Comparison of ENCODE assay signal across 8 cellular contexts in the genomic region with DNA sequence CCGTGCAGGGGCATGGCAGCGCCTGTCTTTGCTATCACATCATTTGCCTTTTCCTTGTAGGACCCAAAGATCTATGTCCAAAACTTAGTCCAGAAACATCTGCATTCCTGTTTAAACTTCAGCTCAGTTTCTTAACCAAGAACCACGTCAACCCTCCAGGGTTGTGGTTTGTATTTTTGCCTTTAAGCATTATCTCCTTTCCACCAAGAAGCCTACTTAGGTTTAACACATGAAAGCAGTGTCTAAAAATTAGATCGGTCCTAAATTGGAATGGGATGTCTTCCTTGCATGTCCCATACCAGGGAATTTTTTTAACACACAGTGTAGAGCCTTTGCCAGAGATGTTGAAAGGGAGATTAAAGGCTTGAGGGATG. TPM values are rescaled to one million over a fixed set of nuclear protein-coding genes. Genes with fewer than 3 reads are reported as not detected.
DNase-seq lines count a peak whose midpoint lies in the region; ATAC-seq lines count a peak whose summit lies in the region.

No MANE protein-coding gene starts in this region.

- H3K36me3 Mint-ChIP-seq in activated CD4-positive, alpha-beta T cell treated with anti-CD3 and anti-CD28 coated beads, Interleukin-2, amount 10 ng/mL, durations not matched to agents 24 days and 14 days (ENCODE audit: low read depth) = peaks cover 12% of the 10 kb centered on the region
- H3K36me3 Mint-ChIP-seq in activated naive CD4-positive, alpha-beta T cell treated with anti-CD3 and anti-CD28 coated beads, Interleukin-2, amount 50 U/mL, for 72 hours = peaks cover 6 to 7% of the 10 kb centered on the region in 2 donors
- peaks cover 16 to 24% (median 17%) of the 10 kb centered on the region in 3 donors for H3K36me3 Mint-ChIP-seq in immature natural killer cell

- H3K9me3 Mint-ChIP-seq in activated CD4-positive, alpha-beta T cell treated with anti-CD3 and anti-CD28 coated beads, Interleukin-2, amount 10 ng/mL, durations not matched to agents 24 days and 14 days = no peaks in the 10 kb centered on the region
- H3K9me3 Mint-ChIP-seq in activated naive CD4-positive, alpha-beta T cell treated with anti-CD3 and anti-CD28 coated beads, Interleukin-2, amount 50 U/mL, for 72 hours = no peaks in the 10 kb centered on the region
- H3K9me3 Mint-ChIP-seq in immature natural killer cell = no peaks in the 10 kb centered on the region

- peaks cover 6 to 15% of the 10 kb centered on the region in 2 donors for H3K36me3 ChIP-seq in stomach smooth muscle (ENCODE audit: control insufficient read depth in 2 of 2, insufficient read depth in 2 of 2, low read length in 2 of 2)

- no peaks in the 10 kb centered on the region for H3K27me3 Mint-ChIP-seq in activated CD4-positive, alpha-beta T cell treated with anti-CD3 and anti-CD28 coated beads, Interleukin-2, amount 10 ng/mL, durations not matched to agents 24 days and 14 days
- peaks cover 0 to 3% (median 2%) of the 10 kb centered on the region in 3 donors for H3K27me3 Mint-ChIP-seq in immature natural killer cell (ENCODE audit: low read depth in 3 of 3)

- peak overlapping the region; percentile 69 for H3K27ac ChIP-seq in stomach smooth muscle (ENCODE audit: low read length)

- H3K4me3 ChIP-seq in stomach smooth muscle (ENCODE audit: low read length in 2 of 2) = peak overlapping the region in 1 of 2 donors; percentile 35

- no peak for DNase-seq in activated CD4-positive, alpha-beta T cell treated with anti-CD3 and anti-CD28 coated beads, Interleukin-2, amount 10 ng/mL, durations not matched to agents 24 days and 14 days
- DNase-seq in activated CD4-positive, alpha-beta T cell treated with anti-CD3 and anti-CD28 coated beads for 48 hours = no peak
- no peak for DNase-seq in activated naive CD4-positive, alpha-beta T cell treated with anti-CD3 and anti-CD28 coated beads, Interleukin-2, amount 50 U/mL, for 72 hours (ENCODE audit: low spot score in 2 of 2)
- DNase-seq in immature natural killer cell = no peak
- DNase-seq in NCI-H446 (lab: John Stamatoyannopoulos, UW) = no peak
- DNase-seq in NCI-H1930 (lab: John Stamatoyannopoulos, UW) = no peak

- no peaks in the 10 kb centered on the region for H3K9me3 ChIP-seq in stomach smooth muscle (ENCODE audit: control insufficient read depth in 2 of 2, low read length in 2 of 2)

- no peaks in the 10 kb centered on the region for H3K27me3 ChIP-seq in stomach smooth muscle (ENCODE audit: control insufficient read depth in 1 of 2, insufficient read depth in 2 of 2, low read length in 2 of 2)

- no peak for ATAC-seq in activated naive CD4-positive, alpha-beta T cell treated with anti-CD3 and anti-CD28 coated beads, Interleukin-2, amount 50 U/mL, for 72 hours
- ATAC-seq in HG02763 (IDR thresholded peaks at IDR 0.05; ENCODE audit: unreplicated experiment) = no peak

- peak overlapping the region; percentile 88 for H3K4me3 Mint-ChIP-seq in activated CD4-positive, alpha-beta T cell treated with anti-CD3 and anti-CD28 coated beads, Interleukin-2, amount 10 ng/mL, durations not matched to agents 24 days and 14 days
- H3K4me3 Mint-ChIP-seq in immature natural killer cell = peak overlapping the region in 4 of 5 donors; percentile 54 to 73 (median 70)

- H3K9ac ChIP-seq in stomach smooth muscle (ENCODE audit: low read length in 2 of 2) = no peak overlapping the region

- peaks cover 39% of the 10 kb centered on the region for H3K4me1 Mint-ChIP-seq in activated CD4-positive, alpha-beta T cell treated with anti-CD3 and anti-CD28 coated beads, Interleukin-2, amount 10 ng/mL, durations not matched to agents 24 days and 14 days
- H3K4me1 Mint-ChIP-seq in immature natural killer cell = peaks cover 22 to 25% of the 10 kb centered on the region in 2 donors

- intact Hi-C loops in activated CD4-positive, alpha-beta T cell treated with anti-CD3 and anti-CD28 coated beads, Interleukin-2, amount 10 ng/mL, durations not matched to agents 24 days and 14 days (cut with micrococcal nuclease) = loop anchor here (1.0 to 10.0 kb wide), 3 partner anchors 34 to 312 kb away; a partner anchor contains a TSS

- peaks cover 16% of the 10 kb centered on the region for H3K4me1 ChIP-seq in stomach smooth muscle (ENCODE audit: control insufficient read depth, insufficient read depth, low read length)

- H3K27ac Mint-ChIP-seq in activated CD4-positive, alpha-beta T cell treated with anti-CD3 and anti-CD28 coated beads, Interleukin-2, amount 10 ng/mL, durations not matched to agents 24 days and 14 days = peak overlapping the region; percentile 96
- H3K27ac Mint-ChIP-seq in activated naive CD4-positive, alpha-beta T cell treated with anti-CD3 and anti-CD28 coated beads, Interleukin-2, amount 50 U/mL, for 72 hours = peak overlapping the region; percentile 81 to 95
- peak overlapping the region; percentile 80 to 92 (median 88) for H3K27ac Mint-ChIP-seq in immature natural killer cell

RNA-seq across cellular contexts. Expression of a gene that starts 38.8 kb away (rescaled TPM):
- 3.2 and 3.9 TPM in 2 replicates for total RNA-seq in activated CD4-positive, alpha-beta T cell treated with anti-CD3 and anti-CD28 coated beads, Interleukin-2, amount 10 ng/mL, durations not matched to agents 24 days and 14 days
- 1 to 10 TPM; 2.0 to 7.2 TPM for total RNA-seq in activated naive CD4-positive, alpha-beta T cell treated with anti-CD3 and anti-CD28 coated beads, Interleukin-2, amount 50 U/mL, for 72 hours
- polyA plus RNA-seq in immature natural killer cell = 10 to 100 TPM in 2 of 3 donors, 1 to 10 TPM in 1; 9.7 to 11.4 (median 11.3) TPM
